ENCODE assay signal across 8 cellular contexts in the genomic region with DNA sequence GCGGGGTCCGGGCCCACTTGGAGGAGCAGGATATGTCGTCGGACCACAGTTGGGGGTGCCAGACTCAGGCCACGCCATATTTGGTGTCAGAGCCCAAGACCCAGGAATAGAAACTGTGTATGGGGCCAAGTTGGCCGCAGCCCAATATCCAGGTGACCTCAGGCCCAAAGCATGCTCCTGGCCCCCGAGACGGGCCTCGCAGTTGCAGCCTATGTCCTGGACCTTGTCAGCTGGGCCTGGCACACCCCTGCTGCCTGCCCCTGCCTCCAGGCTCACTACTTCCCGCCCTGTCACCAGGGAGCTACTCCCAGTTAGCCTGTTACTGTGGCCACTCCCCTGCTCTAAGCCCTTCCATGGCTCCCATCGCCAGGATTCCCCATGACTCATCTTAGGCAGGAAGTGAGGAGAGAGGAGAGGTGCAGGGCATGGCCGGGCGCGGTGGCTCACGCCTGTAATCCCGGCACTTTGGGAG. TPM values are rescaled to one million over a fixed set of nuclear protein-coding genes. Genes with fewer than 3 reads are reported as not detected.
DNase-seq lines count a peak whose midpoint lies in the region; ATAC-seq and TF ChIP-seq lines count a peak whose summit lies in the region.

No MANE protein-coding gene starts in this region.

- no peak for ATAC-seq in GM18870 (IDR thresholded peaks at IDR 0.05; ENCODE audit: unreplicated experiment)
- ATAC-seq in HG03442 (IDR thresholded peaks at IDR 0.05; ENCODE audit: unreplicated experiment): no peak
- no peak for ATAC-seq in GM18520 (IDR thresholded peaks at IDR 0.05; ENCODE audit: unreplicated experiment)

- no peak overlapping the region for H4K8ac ChIP-seq in mesenchymal stem cell (ENCODE audit: low read length)

- intact Hi-C loops in vagina (cut with DNase I): no loop called here

- peaks cover 5% of the 10 kb centered on the region for H3K27me3 Mint-ChIP-seq in progenitor cell of endocrine pancreas

- no peaks in the 10 kb centered on the region for H3K9me3 Mint-ChIP-seq in progenitor cell of endocrine pancreas (ENCODE audit: low read depth)

- H3K27ac Mint-ChIP-seq in progenitor cell of endocrine pancreas: no peak overlapping the region

- WGBS in mesenchymal stem cell: 51% methylated on average over 15 of the region's 16 CpGs

- no peaks in the 10 kb centered on the region for H3K27me3 ChIP-seq in mesenchymal stem cell (ENCODE audit: control insufficient read depth in 1 of 2, insufficient read depth in 1 of 2, low read length in 2 of 2)
- H3K27me3 ChIP-seq in vagina: no peaks in the 10 kb centered on the region

- H3K4ac ChIP-seq in mesenchymal stem cell (ENCODE audit: low read depth in 1 of 2, low read length in 2 of 2): no peak overlapping the region

- peak overlapping the region; percentile 39 for H2BK120ac ChIP-seq in mesenchymal stem cell (ENCODE audit: low read depth, low read length)

- peaks cover 34% of the 10 kb centered on the region for H3K79me1 ChIP-seq in mesenchymal stem cell (replicated peaks; ENCODE audit: low read length, poor library complexity, severe bottlenecking)

- peaks cover 31% of the 10 kb centered on the region for H3K4me1 ChIP-seq in mesenchymal stem cell (ENCODE audit: control insufficient read depth, insufficient read depth, low read depth, low read length)
- H3K4me1 ChIP-seq in vagina: peaks cover 84% of the 10 kb centered on the region

- no peak overlapping the region for H3K4me2 ChIP-seq in mesenchymal stem cell (ENCODE audit: low read length, poor library complexity, severe bottlenecking)

- peak overlapping the region in 1 of 2 experiments; percentile 5 for H3K18ac ChIP-seq in mesenchymal stem cell (ENCODE audit: low read depth in 1 of 2, low read length in 2 of 2)

- no peak overlapping the region for H2BK15ac ChIP-seq in mesenchymal stem cell (ENCODE audit: low read depth, poor library complexity, severe bottlenecking)

- peak overlapping the region in 1 of 2 experiments; percentile 54 for H2BK12ac ChIP-seq in mesenchymal stem cell (ENCODE audit: low read length in 2 of 2)

- no peak overlapping the region for H2AK5ac ChIP-seq in mesenchymal stem cell (ENCODE audit: low read length, severe bottlenecking)

- no peak for TF ChIP-seq CTCF in vagina (IDR thresholded peaks at IDR 0.05)
- no peak for TF ChIP-seq CTCF in progenitor cell of endocrine pancreas (IDR thresholded peaks at IDR 0.05; ENCODE audit: unreplicated experiment)

- no peak overlapping the region for H3K4me3 Mint-ChIP-seq in progenitor cell of endocrine pancreas (ENCODE audit: low read depth)

- H3K23ac ChIP-seq in mesenchymal stem cell (ENCODE audit: low read length in 2 of 2): no peak overlapping the region

- TF ChIP-seq POLR2A in vagina (IDR thresholded peaks at IDR 0.05): no peak

- H3K36me3 Mint-ChIP-seq in progenitor cell of endocrine pancreas (ENCODE audit: insufficient read depth): no peaks in the 10 kb centered on the region

- peaks cover 46 to 48% of the 10 kb centered on the region in 2 experiments for H3K36me3 ChIP-seq in mesenchymal stem cell (ENCODE audit: control insufficient read depth in 1 of 2, insufficient read depth in 2 of 2, low read depth in 1 of 2, low read length in 2 of 2)
- H3K36me3 ChIP-seq in vagina: no peaks in the 10 kb centered on the region

- no peaks in the 10 kb centered on the region for H3K9me3 ChIP-seq in mesenchymal stem cell (ENCODE audit: control insufficient read depth, low read length)
- H3K9me3 ChIP-seq in vagina: no peaks in the 10 kb centered on the region

- peak; percentile 27 for DNase-seq in NCI-H69 (lab: John Stamatoyannopoulos, UW)
- peak; percentile 43 for DNase-seq in epithelial cell of prostate (ENCODE audit: low read depth, low spot score)
- peak; percentile 88 for DNase-seq in mesenchymal stem cell
- no peak for DNase-seq in vagina (ENCODE audit: extremely low spot score in 2 of 2)
- no peak for DNase-seq in progenitor cell of endocrine pancreas (ENCODE audit: low spot score, unreplicated experiment)

- no peak overlapping the region for H2BK5ac ChIP-seq in mesenchymal stem cell (ENCODE audit: low read depth, low read length, poor library complexity, severe bottlenecking)

- H3K14ac ChIP-seq in mesenchymal stem cell (ENCODE audit: low read length in 2 of 2): no peak overlapping the region

- H3K4me3 ChIP-seq in mesenchymal stem cell (ENCODE audit: insufficient read depth in 1 of 2, low read depth in 1 of 2, low read length in 2 of 2): no peak overlapping the region
- no peak overlapping the region for H3K4me3 ChIP-seq in vagina

- H2AFZ ChIP-seq in mesenchymal stem cell (ENCODE audit: low read depth, low read length): no peak overlapping the region

- H4K91ac ChIP-seq in mesenchymal stem cell (ENCODE audit: low read length): no peak overlapping the region

- peak overlapping the region; percentile 21 for H3K9ac ChIP-seq in mesenchymal stem cell (ENCODE audit: low read length)

- peak overlapping the region; percentile 15 for H3K27ac ChIP-seq in epithelial cell of prostate
- H3K27ac ChIP-seq in mesenchymal stem cell (ENCODE audit: low read length, poor library complexity, severe bottlenecking): no peak overlapping the region
- peak overlapping the region; percentile 87 for H3K27ac ChIP-seq in vagina

- no peaks in the 10 kb centered on the region for H3K4me1 Mint-ChIP-seq in progenitor cell of endocrine pancreas (ENCODE audit: low read depth)

RNA-seq across cellular contexts. Expression of gene A4GALT, which starts 23.1 kb away (rescaled TPM):
- polyA plus RNA-seq in mesenchymal stem cell (2013, experiment 1 of 2): 10.1 TPM
- polyA plus RNA-seq in mesenchymal stem cell (2013, experiment 2 of 2): 9.6 TPM
- 35.6 TPM for total RNA-seq in vagina
- 0.47 and 1.1 TPM in 2 replicates for total RNA-seq in progenitor cell of endocrine pancreas

RNA-seq across cellular contexts. Expression of gene CYB5R3, which starts 48.4 kb away (rescaled TPM):
- 390 TPM for polyA plus RNA-seq in mesenchymal stem cell (2013, experiment 1 of 2)
- polyA plus RNA-seq in mesenchymal stem cell (2013, experiment 2 of 2): 388 TPM
- total RNA-seq in vagina: 174 TPM
- total RNA-seq in progenitor cell of endocrine pancreas: 77.3 and 85.9 TPM in 2 replicates

RNA-seq across cellular contexts. Expression of gene ATP5MGL, which starts 57.2 kb away (rescaled TPM):
- not detected for polyA plus RNA-seq in mesenchymal stem cell (2013, experiment 1 of 2)
- not detected for polyA plus RNA-seq in mesenchymal stem cell (2013, experiment 2 of 2)
- total RNA-seq in vagina (not detected), progenitor cell of endocrine pancreas (0.40 and 0.89 TPM in 2 replicates)

Comparison
In these comparisons a context has a peak if more than half of its experiments do, and no peak if none do; other contexts are left out.
1. DNase-seq: peak in NCI-H69 (single experiment), epithelial cell of prostate (single experiment) and mesenchymal stem cell (single experiment); none in vagina (0 of 2) and progenitor cell of endocrine pancreas (single experiment).
2. RNA of gene A4GALT, which starts 23.1 kb away (total RNA-seq): 35.6 TPM in vagina (single experiment); 0.47 to 1.1 TPM in progenitor cell of endocrine pancreas; every median in the first group is over 10 times any median in the second.